Comparison of ENCODE assay signal across 30 cellular contexts in the genomic region with DNA sequence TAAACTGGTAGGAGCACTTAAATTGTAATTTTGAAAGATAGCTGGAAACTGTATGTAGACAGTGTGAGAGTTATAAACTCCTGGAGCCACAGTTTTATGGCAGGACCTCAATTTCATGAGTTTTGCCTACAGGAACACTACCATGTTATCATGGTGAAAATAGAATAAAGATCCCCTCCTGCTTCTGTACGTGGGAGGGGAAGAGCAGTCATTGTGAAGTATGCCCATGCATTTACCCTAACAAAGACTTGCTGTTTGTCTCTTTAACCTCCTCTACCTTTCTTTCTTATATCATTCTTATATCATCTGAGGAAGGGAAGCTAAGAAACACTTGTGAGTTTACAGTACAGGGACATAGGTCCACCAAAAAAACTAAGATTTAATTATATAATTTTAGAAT.
"Had no signal": no experiment of that assay in that cellular context is flagged by ENCODE, and none has a peak within 500 bp of the region (broad histone marks: within the 10 kb centered on the region; RNA-seq: fewer than 3 reads in every experiment).

No MANE protein-coding gene starts in this region.

- H3K9me3 ChIP-seq: pancreas, prostate gland, suprapubic skin, tibial artery, upper lobe of right lung had no signal

- H3K9me3 Mint-ChIP-seq: activated CD4-positive, alpha-beta memory T cell treated with anti-CD3 and anti-CD28 coated beads, Interleukin-2, amount 10 ng/mL, durations not matched to agents 7 days and 5 days; activated CD4-positive, alpha-beta T cell treated with anti-CD3 and anti-CD28 coated beads, Interleukin-2, amount 10 ng/mL, durations not matched to agents 7 days and 5 days; nephron had no signal

- H3K27ac Mint-ChIP-seq: activated CD4-positive, alpha-beta memory T cell treated with anti-CD3 and anti-CD28 coated beads, Interleukin-2, amount 10 ng/mL, durations not matched to agents 7 days and 5 days; activated CD4-positive, alpha-beta T cell treated with anti-CD3 and anti-CD28 coated beads, Interleukin-2, amount 10 ng/mL, durations not matched to agents 7 days and 5 days; activated T-helper 17 cell treated with anti-CD3 and anti-CD28 coated beads, Interleukin-2, amount 50 U/mL, for 72 hours; nephron; stimulated activated naive B cell treated with anti-CD40 and anti-IgM and Interleukin-4, amounts not matched to agents 10 μg/mL and 1 μg/mL and 100 μg/mL, for 72 hours; T-helper 17 cell had no signal

- H3K27me3 Mint-ChIP-seq: activated CD4-positive, alpha-beta memory T cell treated with anti-CD3 and anti-CD28 coated beads, Interleukin-2, amount 10 ng/mL, durations not matched to agents 7 days and 5 days; activated CD4-positive, alpha-beta T cell treated with anti-CD3 and anti-CD28 coated beads, Interleukin-2, amount 10 ng/mL, durations not matched to agents 7 days and 5 days; activated T-helper 17 cell treated with anti-CD3 and anti-CD28 coated beads, Interleukin-2, amount 50 U/mL, for 72 hours; stimulated activated naive B cell treated with anti-CD40 and anti-IgM and Interleukin-4, amounts not matched to agents 10 μg/mL and 1 μg/mL and 100 μg/mL, for 72 hours; T-helper 17 cell had no signal

- H3K4me3 ChIP-seq: left ventricle myocardium inferior, lung, pancreas, prostate gland, skin epidermis, suprapubic skin, tibial artery, upper lobe of right lung had no signal

- H3K27me3 ChIP-seq: brain microvascular endothelial cell, pancreas, suprapubic skin, tibial artery, upper lobe of right lung had no signal

- H3K4me3 Mint-ChIP-seq: activated CD4-positive, alpha-beta memory T cell treated with anti-CD3 and anti-CD28 coated beads, Interleukin-2, amount 10 ng/mL, durations not matched to agents 7 days and 5 days; activated CD4-positive, alpha-beta T cell treated with anti-CD3 and anti-CD28 coated beads, Interleukin-2, amount 10 ng/mL, durations not matched to agents 7 days and 5 days; activated T-cell treated with anti-CD3 and anti-CD28 coated beads, Interleukin-2, amount 50 U/mL, for 4 hours; activated T-helper 17 cell treated with anti-CD3 and anti-CD28 coated beads, Interleukin-2, amount 50 U/mL, for 72 hours; nephron; stimulated activated naive B cell treated with anti-CD40 and anti-IgM and Interleukin-4, amounts not matched to agents 10 μg/mL and 1 μg/mL and 100 μg/mL, for 72 hours; T-helper 17 cell had no signal

- H3K36me3 Mint-ChIP-seq: stimulated activated naive B cell treated with anti-CD40 and anti-IgM and Interleukin-4, amounts not matched to agents 10 μg/mL and 1 μg/mL and 100 μg/mL, for 72 hours had no signal

- H3K4me1 Mint-ChIP-seq: activated CD4-positive, alpha-beta memory T cell treated with anti-CD3 and anti-CD28 coated beads, Interleukin-2, amount 10 ng/mL, durations not matched to agents 7 days and 5 days; activated CD4-positive, alpha-beta T cell treated with anti-CD3 and anti-CD28 coated beads, Interleukin-2, amount 10 ng/mL, durations not matched to agents 7 days and 5 days; nephron; stimulated activated naive B cell treated with anti-CD40 and anti-IgM and Interleukin-4, amounts not matched to agents 10 μg/mL and 1 μg/mL and 100 μg/mL, for 72 hours; T-helper 17 cell had no signal

- H3K36me3 ChIP-seq: brain microvascular endothelial cell, left ventricle myocardium inferior, pancreas, prostate gland, suprapubic skin, tibial artery, upper lobe of right lung had no signal

- ATAC-seq: activated T-cell treated with anti-CD3 and anti-CD28 coated beads, Interleukin-2, amount 50 U/mL, for 4 hours; activated T-helper 17 cell treated with anti-CD3 and anti-CD28 coated beads, Interleukin-2, amount 50 U/mL, for 72 hours; esophagus mucosa; pancreas; sciatic nerve; stimulated activated naive B cell treated with anti-CD40 and anti-IgM and Interleukin-4, amounts not matched to agents 10 μg/mL and 1 μg/mL and 100 μg/mL, for 72 hours; T-helper 17 cell; upper lobe of right lung had no signal

- DNase-seq: activated CD4-positive, alpha-beta memory T cell treated with anti-CD3 and anti-CD28 coated beads, Interleukin-2, amount 10 ng/mL, durations not matched to agents 7 days and 5 days; activated CD4-positive, alpha-beta T cell treated with anti-CD3 and anti-CD28 coated beads for 1 hour; activated CD4-positive, alpha-beta T cell treated with anti-CD3 and anti-CD28 coated beads, Interleukin-2, amount 10 ng/mL, durations not matched to agents 7 days and 5 days; activated gamma-delta T cell treated with Interleukin-2 at 50 U/mL for 16 hours; activated naive CD4-positive, alpha-beta T cell treated with anti-CD3 and anti-CD28 coated beads, Interleukin-2, amount 50 U/mL, for 16 hours; activated T-cell treated with anti-CD3 and anti-CD28 coated beads, Interleukin-2, amount 50 U/mL, for 4 hours; amniotic stem cell; brain microvascular endothelial cell; cortex of kidney; foreskin fibroblast; head of caudate nucleus; hypothalamus; islet precursor cell; left ventricle myocardium inferior; nucleus accumbens; pancreas; retina; stimulated activated naive B cell treated with anti-CD40 and anti-IgM and Interleukin-4, amounts not matched to agents 10 μg/mL and 1 μg/mL and 100 μg/mL, for 72 hours; T-helper 17 cell; T1000; tibial artery; upper lobe of right lung had no signal

- H3K27ac ChIP-seq: brain microvascular endothelial cell, left ventricle myocardium inferior, pancreas, prostate gland, skin epidermis, suprapubic skin, tibial artery, upper lobe of right lung had no signal

- H3K4me1 ChIP-seq: left ventricle myocardium inferior, pancreas, prostate gland, suprapubic skin, tibial artery, upper lobe of right lung had no signal
